16 cellular contexts compared by ENCODE assay signal in the genomic region with DNA sequence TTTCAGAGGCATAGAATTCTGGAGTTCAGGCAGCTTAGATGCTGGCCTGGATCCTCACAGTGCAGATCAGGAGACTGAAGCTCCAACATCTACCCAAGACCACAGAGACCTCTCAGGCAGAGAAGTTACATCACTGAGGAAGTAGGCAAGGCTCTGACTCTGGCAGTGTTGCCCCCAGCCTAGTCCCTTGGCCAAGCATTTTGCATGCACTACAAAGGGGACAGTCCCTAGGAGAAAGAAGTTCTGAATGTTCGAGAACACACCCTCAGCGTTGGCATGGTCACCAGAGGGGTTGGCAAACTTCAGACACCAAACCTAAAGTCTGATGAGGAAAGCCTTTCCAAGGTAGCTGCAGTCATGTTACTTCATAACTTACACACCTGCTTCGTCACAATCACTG. TPM values are rescaled to one million over a fixed set of nuclear protein-coding genes. Genes with fewer than 3 reads are reported as not detected.
A peak's percentile ranks its signal among the peaks of the same experiment; 100 is the strongest.
DNase-seq lines count a peak whose midpoint lies in the region; ATAC-seq and TF ChIP-seq lines count a peak whose summit lies in the region.
"Had no signal": no experiment of that assay in that cellular context is flagged by ENCODE, and none has a peak within 500 bp of the region (broad histone marks: within the 10 kb centered on the region; RNA-seq: fewer than 3 reads in every experiment).

No MANE protein-coding gene starts in this region.

- no peak overlapping the region for H2AFZ ChIP-seq in IMR-90 (replicated peaks; ENCODE audit: low read length, poor library complexity)

- POLR2A ChIA-PET in IMR-90 (lab: Charles Lee; ENCODE audit: unreplicated experiment): no interaction called here

- CTCF ChIA-PET in IMR-90 (lab: Yijun Ruan, JAX): interaction anchor here (0.7 to 1.5 kb wide), 2 partner anchors 12 to 16 kb away, joined by 4 to 6 read pairs; no protein-coding TSS in a partner anchor

- TF ChIP-seq RAD21 in IMR-90 (IDR thresholded peaks at IDR 0.05; ENCODE audit: low read length): no peak

- no peak for DNase-seq in T-helper 2 cell treated with Interferon-gamma antibody and Interleukin-4, amounts not matched to agents 5 μg/mL and 100 μg/mL, for 36 hours (ENCODE audit: low spot score)
- DNase-seq in T-helper 2 cell (no peak), IMR-90 (no peak), NCI-H524 (lab: John Stamatoyannopoulos, UW) (no peak), NCI-H187 (lab: John Stamatoyannopoulos, UW) (no peak), iPS-NIHi11 (ENCODE audit: low spot score) (no peak)
- no peak for DNase-seq in activated T-helper 1 cell treated with anti-CD3 and anti-CD28 coated beads, Interleukin-12 subunit alpha, Interleukin-12 subunit beta, Interleukin-2, Interleukin-4 antibody, amounts not matched to agents 30 ng/mL and 10 ng/mL and 1 ng/mL, durations not matched to agents 14 hours and 24 hours and 36 hours (ENCODE audit: low spot score)
- DNase-seq: brain microvascular endothelial cell, Calu3, hypothalamus, Karpas-422, left ventricle myocardium superior, NCI-H2107, nucleus accumbens, SJCRH30 had no signal

- no peaks in the 10 kb centered on the region for H3K27me3 Mint-ChIP-seq in T-helper 2 cell treated with Interferon-gamma antibody and Interleukin-4, amounts not matched to agents 5 μg/mL and 100 μg/mL, for 36 hours (ENCODE audit: low read depth)
- H3K27me3 Mint-ChIP-seq in activated T-helper 1 cell treated with anti-CD3 and anti-CD28 coated beads, Interleukin-12 subunit alpha, Interleukin-12 subunit beta, Interleukin-2, Interleukin-4 antibody, amounts not matched to agents 30 ng/mL and 10 ng/mL and 1 ng/mL, durations not matched to agents 14 hours and 24 hours and 36 hours (ENCODE audit: insufficient read depth): no peaks in the 10 kb centered on the region

- H3K79me1 ChIP-seq in IMR-90 (ENCODE audit: low read depth in 1 of 2, low read length in 2 of 2): peaks cover 24 to 69% of the 10 kb centered on the region in 2 experiments

- H3K23ac ChIP-seq in IMR-90 (ENCODE audit: low read depth, low read length): no peak overlapping the region

- dilution Hi-C loops in IMR-90 (cut with HindIII; ENCODE audit: low sequenced_read_pairs, unreplicated experiment): no loop called here

- no peak overlapping the region for H3K9ac ChIP-seq in IMR-90 (ENCODE audit: low read depth, low read length)

- H3K56ac ChIP-seq in IMR-90 (ENCODE audit: extremely low read depth, insufficient read depth, low read length): no peak overlapping the region

- H3K27me3 ChIP-seq in IMR-90 (ENCODE audit: control insufficient read depth, insufficient read depth, low read length): no peaks in the 10 kb centered on the region
- H3K27me3 ChIP-seq in neutrophil: no peaks in the 10 kb centered on the region
- H3K27me3 ChIP-seq: brain microvascular endothelial cell, SJCRH30 had no signal

- TF ChIP-seq POLR2A in IMR-90 (IDR thresholded peaks at IDR 0.05; ENCODE audit: low read depth, low read length): no peak

- no peak overlapping the region for H4K5ac ChIP-seq in IMR-90 (ENCODE audit: low read depth, low read length)

- H4K20me1 ChIP-seq in IMR-90 (ENCODE audit: insufficient read depth, low read length): peaks cover 20% of the 10 kb centered on the region; the same call in 1 of the 2 replicates

- H3K27ac ChIP-seq in IMR-90 (ENCODE audit: insufficient read depth, low read length): no peak overlapping the region
- H3K27ac ChIP-seq in neutrophil: peak overlapping the region; percentile 20
- H3K27ac ChIP-seq: brain microvascular endothelial cell, SJCRH30 had no signal

- H3K4me3 ChIP-seq in IMR-90 (ENCODE audit: insufficient read depth, low read depth, low read length) (no peak overlapping the region), neutrophil (ENCODE audit: low read depth in 1 of 2, low read length in 1 of 2) (no peak overlapping the region)
- H3K4me3 ChIP-seq: SJCRH30 had no signal

- H3K36me3 Mint-ChIP-seq in T-helper 2 cell treated with Interferon-gamma antibody and Interleukin-4, amounts not matched to agents 5 μg/mL and 100 μg/mL, for 36 hours (ENCODE audit: low read depth): peaks cover 47% of the 10 kb centered on the region
- H3K36me3 Mint-ChIP-seq in activated T-helper 1 cell treated with anti-CD3 and anti-CD28 coated beads, Interleukin-12 subunit alpha, Interleukin-12 subunit beta, Interleukin-2, Interleukin-4 antibody, amounts not matched to agents 30 ng/mL and 10 ng/mL and 1 ng/mL, durations not matched to agents 14 hours and 24 hours and 36 hours (ENCODE audit: low read depth): peaks cover 46% of the 10 kb centered on the region

- TF ChIP-seq CTCF in IMR-90 (conservative IDR thresholded peaks at IDR 0.05; ENCODE audit: low read depth, low read length) (no peak), neutrophil (IDR thresholded peaks at IDR 0.05) (no peak)

- peaks cover 11% of the 10 kb centered on the region for H3K36me3 ChIP-seq in IMR-90 (ENCODE audit: control insufficient read depth, insufficient read depth, low read length)
- peaks cover 20% of the 10 kb centered on the region for H3K36me3 ChIP-seq in neutrophil
- H3K36me3 ChIP-seq: SJCRH30 had no signal

- ATAC-seq in IMR-90 (ENCODE audit: low read depth): no peak
- ATAC-seq: left ventricle myocardium superior had no signal

- no peak overlapping the region for H2BK20ac ChIP-seq in IMR-90 (ENCODE audit: low read depth, low read length)

- no peak overlapping the region for H4K91ac ChIP-seq in IMR-90 (ENCODE audit: insufficient read depth, low read depth, low read length)

- H3K9me1 ChIP-seq in IMR-90 (ENCODE audit: insufficient read depth, low read length): peaks cover 18% of the 10 kb centered on the region

- no peak overlapping the region for H3K18ac ChIP-seq in IMR-90 (ENCODE audit: low read depth, low read length)

- no peak overlapping the region for H2BK120ac ChIP-seq in IMR-90 (ENCODE audit: low read depth, low read length)

- H3K9me3 Mint-ChIP-seq in T-helper 2 cell treated with Interferon-gamma antibody and Interleukin-4, amounts not matched to agents 5 μg/mL and 100 μg/mL, for 36 hours: no peaks in the 10 kb centered on the region
- H3K9me3 Mint-ChIP-seq in activated T-helper 1 cell treated with anti-CD3 and anti-CD28 coated beads, Interleukin-12 subunit alpha, Interleukin-12 subunit beta, Interleukin-2, Interleukin-4 antibody, amounts not matched to agents 30 ng/mL and 10 ng/mL and 1 ng/mL, durations not matched to agents 14 hours and 24 hours and 36 hours: no peaks in the 10 kb centered on the region

- BruUV-seq in IMR-90 (replicated peaks; lab: Mats Ljungman, UMichigan): TSS peak; percentile 37

- no peak overlapping the region for H2BK5ac ChIP-seq in IMR-90 (ENCODE audit: low read depth, low read length, poor library complexity, severe bottlenecking)

- H2AK9ac ChIP-seq in IMR-90 (replicated peaks; ENCODE audit: low read depth, low read length, poor library complexity): no peak overlapping the region

- H4K8ac ChIP-seq in IMR-90 (ENCODE audit: low read depth in 2 of 2, low read length in 2 of 2): no peak overlapping the region

- no peaks in the 10 kb centered on the region for H3K9me3 ChIP-seq in IMR-90 (ENCODE audit: control insufficient read depth, insufficient read depth, low read length)
- H3K9me3 ChIP-seq in neutrophil: no peaks in the 10 kb centered on the region
- H3K9me3 ChIP-seq: SJCRH30 had no signal

- in situ Hi-C loops in IMR-90 (cut with MboI; ENCODE audit: low sequenced_read_pairs): no loop called here

- no CpG with 5 or more reads among the region's 3 CpGs for WGBS in IMR-90 (ENCODE audit: extremely low coverage in 2 of 2, insufficient read length in 1 of 2), 2 experiments

- no peak overlapping the region for H2AK5ac ChIP-seq in IMR-90 (ENCODE audit: low read depth, low read length)

- H3K14ac ChIP-seq in IMR-90 (replicated peaks; ENCODE audit: low read depth, low read length): no peak overlapping the region

- H2BK15ac ChIP-seq in IMR-90 (ENCODE audit: low read depth, low read length): no peak overlapping the region

- H3K4me1 ChIP-seq in IMR-90 (ENCODE audit: control insufficient read depth, insufficient read depth, low read length) (peaks cover 6% of the 10 kb centered on the region), neutrophil (ENCODE audit: control insufficient read depth in 1 of 2, insufficient read depth in 1 of 2, low read depth in 1 of 2, low read length in 1 of 2) (peaks cover 25 to 28% of the 10 kb centered on the region in 2 experiments)
- H3K4me1 ChIP-seq: SJCRH30 had no signal

- H3K4me2 ChIP-seq in IMR-90 (ENCODE audit: low read depth, low read length): no peak overlapping the region

- H3K4me3 Mint-ChIP-seq in T-helper 2 cell treated with Interferon-gamma antibody and Interleukin-4, amounts not matched to agents 5 μg/mL and 100 μg/mL, for 36 hours: peak overlapping the region; percentile 45
- peak overlapping the region; percentile 66 for H3K4me3 Mint-ChIP-seq in activated T-helper 1 cell treated with anti-CD3 and anti-CD28 coated beads, Interleukin-12 subunit alpha, Interleukin-12 subunit beta, Interleukin-2, Interleukin-4 antibody, amounts not matched to agents 30 ng/mL and 10 ng/mL and 1 ng/mL, durations not matched to agents 14 hours and 24 hours and 36 hours

- no peak overlapping the region for H3K4ac ChIP-seq in IMR-90 (ENCODE audit: low read depth, low read length)

- intact Hi-C loops in IMR-90 (cut with micrococcal nuclease): loop anchor here (10.0 kb wide), 1 partner anchor 279 kb away; the partner anchor contains the start of gene RIPOR1
- intact Hi-C loops in activated T-helper 1 cell treated with anti-CD3 and anti-CD28 coated beads, Interleukin-12 subunit alpha, Interleukin-12 subunit beta, Interleukin-2, Interleukin-4 antibody, amounts not matched to agents 30 ng/mL and 10 ng/mL and 1 ng/mL, durations not matched to agents 14 hours and 24 hours and 36 hours (cut with micrococcal nuclease): loop anchor here (10.0 kb wide), 1 partner anchor 279 kb away; the partner anchor contains the start of gene RIPOR1

- H3K4me1 Mint-ChIP-seq in T-helper 2 cell treated with Interferon-gamma antibody and Interleukin-4, amounts not matched to agents 5 μg/mL and 100 μg/mL, for 36 hours (ENCODE audit: low read depth): peaks cover 47% of the 10 kb centered on the region
- H3K4me1 Mint-ChIP-seq in activated T-helper 1 cell treated with anti-CD3 and anti-CD28 coated beads, Interleukin-12 subunit alpha, Interleukin-12 subunit beta, Interleukin-2, Interleukin-4 antibody, amounts not matched to agents 30 ng/mL and 10 ng/mL and 1 ng/mL, durations not matched to agents 14 hours and 24 hours and 36 hours (ENCODE audit: low read depth): peaks cover 51% of the 10 kb centered on the region

- H3K27ac Mint-ChIP-seq in T-helper 2 cell treated with Interferon-gamma antibody and Interleukin-4, amounts not matched to agents 5 μg/mL and 100 μg/mL, for 36 hours: peak overlapping the region; percentile 55
- H3K27ac Mint-ChIP-seq in activated T-helper 1 cell treated with anti-CD3 and anti-CD28 coated beads, Interleukin-12 subunit alpha, Interleukin-12 subunit beta, Interleukin-2, Interleukin-4 antibody, amounts not matched to agents 30 ng/mL and 10 ng/mL and 1 ng/mL, durations not matched to agents 14 hours and 24 hours and 36 hours: peak overlapping the region; percentile 52

RNA-seq across cellular contexts. Expression of gene RANBP10, which starts 2.5 kb away (rescaled TPM):
- total RNA-seq in IMR-90 (2012; rRNA removed): 2.2 and 2.7 TPM in 2 replicates
- polyA plus RNA-seq in IMR-90 (2012; rRNA removed): 12.1 and 13.0 TPM in 2 replicates
- 5.8 and 7.9 TPM in 2 replicates for polyA plus RNA-seq in IMR-90 (2012; cell fraction: cytosol; rRNA removed)
- polyA plus RNA-seq in IMR-90 (2012; cell fraction: nucleus; rRNA removed; ENCODE audit: low replicate concordance): 37.6 and 40.5 TPM in 2 replicates
- 23.0 and 25.7 TPM in 2 replicates for total RNA-seq in activated T-helper 1 cell treated with anti-CD3 and anti-CD28 coated beads, Interleukin-12 subunit alpha, Interleukin-12 subunit beta, Interleukin-2, Interleukin-4 antibody, amounts not matched to agents 30 ng/mL and 10 ng/mL and 1 ng/mL, durations not matched to agents 14 hours and 24 hours and 36 hours

RNA-seq across cellular contexts. Expression of gene TSNAXIP1, which starts 2.8 kb away (rescaled TPM):
- total RNA-seq in IMR-90 (2012; rRNA removed): 0.56 and 0.72 TPM in 2 replicates
- 1.4 and 1.6 TPM in 2 replicates for polyA plus RNA-seq in IMR-90 (2012; rRNA removed)
- polyA plus RNA-seq in IMR-90 (2012; cell fraction: cytosol; rRNA removed): 0.24 and 0.47 TPM in 2 replicates
- polyA plus RNA-seq in IMR-90 (2012; cell fraction: nucleus; rRNA removed; ENCODE audit: low replicate concordance): 16.6 and 18.9 TPM in 2 replicates
- total RNA-seq in activated T-helper 1 cell treated with anti-CD3 and anti-CD28 coated beads, Interleukin-12 subunit alpha, Interleukin-12 subunit beta, Interleukin-2, Interleukin-4 antibody, amounts not matched to agents 30 ng/mL and 10 ng/mL and 1 ng/mL, durations not matched to agents 14 hours and 24 hours and 36 hours: 0.52 and 0.83 TPM in 2 replicates

RNA-seq across cellular contexts. Expression of gene THAP11, which starts 38.2 kb away (rescaled TPM):
- 13.3 and 13.9 TPM in 2 replicates for total RNA-seq in IMR-90 (2012; rRNA removed)
- polyA plus RNA-seq in IMR-90 (2012; rRNA removed): 14.5 and 16.7 TPM in 2 replicates
- 23.5 and 29.1 TPM in 2 replicates for polyA plus RNA-seq in IMR-90 (2012; cell fraction: cytosol; rRNA removed)
- 7.1 and 11.0 TPM in 2 replicates for polyA plus RNA-seq in IMR-90 (2012; cell fraction: nucleus; rRNA removed; ENCODE audit: low replicate concordance)
- 43.0 and 49.5 TPM in 2 replicates for total RNA-seq in activated T-helper 1 cell treated with anti-CD3 and anti-CD28 coated beads, Interleukin-12 subunit alpha, Interleukin-12 subunit beta, Interleukin-2, Interleukin-4 antibody, amounts not matched to agents 30 ng/mL and 10 ng/mL and 1 ng/mL, durations not matched to agents 14 hours and 24 hours and 36 hours

RNA-seq across cellular contexts. Expression of gene NUTF2, which starts 42.8 kb away (rescaled TPM):
- total RNA-seq in IMR-90 (2012; rRNA removed): 42.7 and 55.0 TPM in 2 replicates
- polyA plus RNA-seq in IMR-90 (2012; rRNA removed): 361 and 399 TPM in 2 replicates
- polyA plus RNA-seq in IMR-90 (2012; cell fraction: cytosol; rRNA removed): 92.1 and 120 TPM in 2 replicates
- polyA plus RNA-seq in IMR-90 (2012; cell fraction: nucleus; rRNA removed; ENCODE audit: low replicate concordance): 102 and 127 TPM in 2 replicates
- 183 and 186 TPM in 2 replicates for total RNA-seq in activated T-helper 1 cell treated with anti-CD3 and anti-CD28 coated beads, Interleukin-12 subunit alpha, Interleukin-12 subunit beta, Interleukin-2, Interleukin-4 antibody, amounts not matched to agents 30 ng/mL and 10 ng/mL and 1 ng/mL, durations not matched to agents 14 hours and 24 hours and 36 hours

RNA-seq across cellular contexts. Expression of gene CENPT, which starts 43.6 kb away (rescaled TPM):
- 33.3 TPM in 2 replicates for total RNA-seq in IMR-90 (2012; rRNA removed)
- polyA plus RNA-seq in IMR-90 (2012; rRNA removed): 83.1 and 86.4 TPM in 2 replicates
- polyA plus RNA-seq in IMR-90 (2012; cell fraction: cytosol; rRNA removed): 42.5 and 48.8 TPM in 2 replicates
- 500 and 808 TPM in 2 replicates for polyA plus RNA-seq in IMR-90 (2012; cell fraction: nucleus; rRNA removed; ENCODE audit: low replicate concordance)
- total RNA-seq in activated T-helper 1 cell treated with anti-CD3 and anti-CD28 coated beads, Interleukin-12 subunit alpha, Interleukin-12 subunit beta, Interleukin-2, Interleukin-4 antibody, amounts not matched to agents 30 ng/mL and 10 ng/mL and 1 ng/mL, durations not matched to agents 14 hours and 24 hours and 36 hours: 41.6 and 45.0 TPM in 2 replicates
